16 cellular contexts compared by ENCODE assay signal in the genomic region with DNA sequence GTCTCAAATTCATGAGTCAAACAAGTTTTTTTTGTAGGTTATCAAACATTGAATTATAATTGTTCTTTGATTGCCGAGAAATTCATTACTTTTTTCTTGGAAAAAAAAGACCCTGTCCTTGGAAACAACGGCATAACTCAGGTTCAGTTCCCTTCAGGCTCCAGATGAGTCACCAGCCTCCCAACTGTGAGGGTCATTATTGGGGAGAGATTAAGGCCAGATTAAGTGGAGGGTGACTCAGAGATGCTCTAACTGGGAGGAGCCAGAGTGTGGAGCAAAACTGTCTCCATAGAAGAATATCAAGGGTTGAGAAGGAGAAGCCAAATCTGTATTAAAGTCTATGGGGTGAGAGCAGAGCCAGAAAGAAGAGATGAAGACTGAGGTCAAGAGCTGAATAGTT. TPM values are rescaled to one million over a fixed set of nuclear protein-coding genes. Genes with fewer than 3 reads are reported as not detected.
DNase-seq lines count a peak whose midpoint lies in the region; ATAC-seq and TF ChIP-seq lines count a peak whose summit lies in the region.
"Had no signal": no experiment of that assay in that cellular context is flagged by ENCODE, and none has a peak within 500 bp of the region (broad histone marks: within the 10 kb centered on the region; RNA-seq: fewer than 3 reads in every experiment).

No MANE protein-coding gene starts in this region.

- H3K4me3 ChIP-seq in RWPE2 (ENCODE audit: severe bottlenecking) = no peak overlapping the region
- H3K4me3 ChIP-seq: dorsolateral prefrontal cortex, HAP-1, tibial nerve had no signal

- H3K27me3 ChIP-seq in RWPE2 (ENCODE audit: insufficient read depth, poor library complexity, severe bottlenecking) = no peaks in the 10 kb centered on the region

- peak; percentile 88 for ATAC-seq in RWPE2 (ENCODE audit: low read depth)
- peak; percentile 82 for ATAC-seq in esophagus mucosa
- ATAC-seq in GM18868 (IDR thresholded peaks at IDR 0.05; ENCODE audit: unreplicated experiment) = no peak
- ATAC-seq: activated naive CD8-positive, alpha-beta T cell treated with anti-CD3 and anti-CD28 coated beads, Interleukin-2, amount 50 U/mL, for 24 hours; left lobe of liver; Panc1 had no signal

- no peak overlapping the region for H3K27ac ChIP-seq in RWPE2 (ENCODE audit: poor library complexity, severe bottlenecking)
- H3K27ac ChIP-seq: dorsolateral prefrontal cortex, tibial nerve, WERI-Rb-1 had no signal

- no peaks in the 10 kb centered on the region for H3K9me3 ChIP-seq in RWPE2 (ENCODE audit: severe bottlenecking)
- H3K9me3 ChIP-seq: HAP-1, tibial nerve had no signal

- no peak overlapping the region for H3K27ac Mint-ChIP-seq in activated naive CD8-positive, alpha-beta T cell treated with anti-CD3 and anti-CD28 coated beads for 36 hours
- H3K27ac Mint-ChIP-seq: activated naive CD8-positive, alpha-beta T cell treated with anti-CD3 and anti-CD28 coated beads, Interleukin-2, amount 50 U/mL, for 24 hours had no signal

- H3K9me3 Mint-ChIP-seq in activated naive CD8-positive, alpha-beta T cell treated with anti-CD3 and anti-CD28 coated beads for 36 hours = no peaks in the 10 kb centered on the region
- H3K9me3 Mint-ChIP-seq: activated naive CD8-positive, alpha-beta T cell treated with anti-CD3 and anti-CD28 coated beads, Interleukin-2, amount 50 U/mL, for 24 hours had no signal

- H3K27me3 Mint-ChIP-seq in activated naive CD8-positive, alpha-beta T cell treated with anti-CD3 and anti-CD28 coated beads for 36 hours = no peaks in the 10 kb centered on the region
- H3K27me3 Mint-ChIP-seq: activated naive CD8-positive, alpha-beta T cell treated with anti-CD3 and anti-CD28 coated beads, Interleukin-2, amount 50 U/mL, for 24 hours had no signal

- H3K4me1 ChIP-seq in RWPE2 (ENCODE audit: insufficient read depth, poor library complexity, severe bottlenecking) = no peaks in the 10 kb centered on the region
- H3K4me1 ChIP-seq: tibial nerve had no signal

- DNase-seq in NCI-H82 (lab: John Stamatoyannopoulos, UW) (peak; percentile 64), NCI-H82 treated with DMSO at 0.1 percent for 48 hours (lab: John Stamatoyannopoulos, UW; ENCODE audit: unreplicated experiment) (no peak), RWPE2 (ENCODE audit: low spot score) (no peak), nucleus accumbens (lab: John Stamatoyannopoulos, UW) (no peak), NCI-H187 (lab: John Stamatoyannopoulos, UW) (no peak)
- no peak for DNase-seq in activated naive CD8-positive, alpha-beta T cell treated with anti-CD3 and anti-CD28 coated beads for 36 hours
- DNase-seq: activated naive CD8-positive, alpha-beta T cell treated with anti-CD3 and anti-CD28 coated beads, Interleukin-2, amount 50 U/mL, for 24 hours; dorsolateral prefrontal cortex; NCI-H2081 treated with DMSO at 0.1 percent for 48 hours; WERI-Rb-1 had no signal

- H3K36me3 ChIP-seq in RWPE2 (ENCODE audit: low read depth) = no peaks in the 10 kb centered on the region
- H3K36me3 ChIP-seq: HAP-1, tibial nerve, WERI-Rb-1 had no signal

- no peaks in the 10 kb centered on the region for H3K4me1 Mint-ChIP-seq in activated naive CD8-positive, alpha-beta T cell treated with anti-CD3 and anti-CD28 coated beads for 36 hours
- H3K4me1 Mint-ChIP-seq: activated naive CD8-positive, alpha-beta T cell treated with anti-CD3 and anti-CD28 coated beads, Interleukin-2, amount 50 U/mL, for 24 hours had no signal

- no peak overlapping the region for H3K4me3 Mint-ChIP-seq in activated naive CD8-positive, alpha-beta T cell treated with anti-CD3 and anti-CD28 coated beads for 36 hours
- H3K4me3 Mint-ChIP-seq: activated naive CD8-positive, alpha-beta T cell treated with anti-CD3 and anti-CD28 coated beads, Interleukin-2, amount 50 U/mL, for 24 hours had no signal

- no peaks in the 10 kb centered on the region for H3K36me3 Mint-ChIP-seq in activated naive CD8-positive, alpha-beta T cell treated with anti-CD3 and anti-CD28 coated beads for 36 hours

- TF ChIP-seq CTCF in RWPE2 (IDR thresholded peaks at IDR 0.05; ENCODE audit: poor library complexity, severe bottlenecking) = no peak

RNA-seq across cellular contexts. Expression of a gene that starts 9.6 kb away (rescaled TPM):
- not detected for total RNA-seq in esophagus mucosa
- total RNA-seq in activated naive CD8-positive, alpha-beta T cell treated with anti-CD3 and anti-CD28 coated beads for 36 hours = not detected

RNA-seq across cellular contexts. Expression of a gene that starts 59.2 kb away (rescaled TPM):
- total RNA-seq in esophagus mucosa = 4.8 TPM
- 10 to 100 TPM; 17.8 to 17.9 TPM for total RNA-seq in activated naive CD8-positive, alpha-beta T cell treated with anti-CD3 and anti-CD28 coated beads for 36 hours
